Comparison of ENCODE assay signal across 18 cellular contexts in the genomic region with DNA sequence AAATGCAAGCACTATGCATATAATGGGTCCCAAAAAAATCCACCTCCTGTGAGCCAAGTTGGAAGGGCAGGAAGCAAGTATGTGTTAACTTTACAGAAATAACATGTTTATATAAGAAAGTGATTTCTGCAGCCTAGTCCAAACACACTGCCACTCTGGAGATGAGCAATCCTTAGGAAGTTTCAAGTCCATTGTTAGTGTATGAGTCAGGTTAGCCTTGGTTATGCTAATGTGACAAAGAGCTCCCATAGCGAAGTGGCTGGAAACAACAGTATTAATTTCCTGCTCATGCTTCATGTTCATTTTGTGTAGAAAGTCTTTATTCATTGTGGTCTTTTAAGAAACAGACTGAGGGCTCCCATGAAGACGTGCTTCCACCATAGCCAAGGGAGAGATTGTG.
DNase-seq lines count a peak whose midpoint lies in the region; ATAC-seq and TF ChIP-seq lines count a peak whose summit lies in the region.
"Had no signal": no experiment of that assay in that cellular context is flagged by ENCODE, and none has a peak within 500 bp of the region (broad histone marks: within the 10 kb centered on the region; RNA-seq: fewer than 3 reads in every experiment).

No MANE protein-coding gene starts in this region.

- CTCF ChIA-PET in Caco-2 (lab: Charles Lee): no interaction called here

- TF ChIP-seq CTCF in RWPE2 (IDR thresholded peaks at IDR 0.05; ENCODE audit: poor library complexity, severe bottlenecking) (no peak), fibroblast of the aortic adventitia (IDR thresholded peaks at IDR 0.05; ENCODE audit: insufficient read depth, low read length) (no peak), sigmoid colon (IDR thresholded peaks at IDR 0.05) (no peak), right atrium auricular region (IDR thresholded peaks at IDR 0.05) (no peak), Caco-2 (IDR thresholded peaks at IDR 0.05; ENCODE audit: insufficient read depth in 1 of 2, low read depth in 1 of 2, low read length in 1 of 2, severe bottlenecking in 1 of 2, unreplicated experiment in 1 of 2) (no peak)

- TF ChIP-seq EP300 in sigmoid colon (IDR thresholded peaks at IDR 0.05): no peak

- H3K27ac ChIP-seq in RWPE2 (ENCODE audit: poor library complexity, severe bottlenecking) (peak overlapping the region; percentile 34), sigmoid colon (peak overlapping the region; percentile 50 to 74 (median 57)), right atrium auricular region (no peak overlapping the region)
- H3K27ac ChIP-seq: gastrocnemius medialis, SK-N-MC had no signal

- H3K4me1 ChIP-seq in RWPE2 (ENCODE audit: insufficient read depth, poor library complexity, severe bottlenecking) (peaks cover 12% of the 10 kb centered on the region), sigmoid colon (peaks cover 0 to 16% (median 15%) of the 10 kb centered on the region in 4 donors), right atrium auricular region (no peaks in the 10 kb centered on the region), Caco-2 (no peaks in the 10 kb centered on the region)
- H3K4me1 ChIP-seq: gastrocnemius medialis had no signal

- BruUV-seq in Caco-2 (replicated peaks; lab: Mats Ljungman, UMichigan): no TSS peak

- peak; percentile 100 for ATAC-seq in RWPE2 (ENCODE audit: low read depth)
- ATAC-seq in HG02588 (IDR thresholded peaks at IDR 0.05; ENCODE audit: unreplicated experiment): no peak
- ATAC-seq: activated CD4-positive, CD25-positive, alpha-beta regulatory T cell treated with anti-CD3 and anti-CD28 coated beads, Interleukin-2, amount 50 U/mL, for 24 hours; activated T-cell treated with anti-CD3 and anti-CD28 coated beads, Interleukin-2, amount 50 U/mL, for 4 hours; gastrocnemius medialis; left ventricle myocardium superior; stimulated activated naive CD8-positive, alpha-beta T cell treated with anti-CD3 and anti-CD28 coated beads, Interleukin-15, Interleukin-2, amounts not matched to agents 100 U/mL and 50 U/mL, for 24 hours had no signal

- H3K4me3 ChIP-seq in RWPE2 (ENCODE audit: severe bottlenecking) (no peak overlapping the region), fibroblast of the aortic adventitia (ENCODE audit: low read depth, low read length) (no peak overlapping the region), sigmoid colon (no peak overlapping the region), right atrium auricular region (no peak overlapping the region), Caco-2 (ENCODE audit: low read depth, low read length) (no peak overlapping the region)
- H3K4me3 ChIP-seq: gastrocnemius medialis, SK-N-MC had no signal

- H3K9me3 Mint-ChIP-seq in Caco-2 (ENCODE audit: unreplicated experiment): no peaks in the 10 kb centered on the region
- H3K9me3 Mint-ChIP-seq: activated T-cell treated with anti-CD3 and anti-CD28 coated beads, Interleukin-2, amount 50 U/mL, for 4 hours had no signal

- H3K27me3 ChIP-seq in RWPE2 (ENCODE audit: insufficient read depth, poor library complexity, severe bottlenecking) (no peaks in the 10 kb centered on the region), sigmoid colon (no peaks in the 10 kb centered on the region), right atrium auricular region (no peaks in the 10 kb centered on the region), Caco-2 (replicated peaks; ENCODE audit: control insufficient read depth, insufficient read depth, low read length) (no peaks in the 10 kb centered on the region)
- H3K27me3 ChIP-seq: gastrocnemius medialis had no signal

- no peaks in the 10 kb centered on the region for H3K36me3 ChIP-seq in RWPE2 (ENCODE audit: low read depth)
- no peaks in the 10 kb centered on the region for H3K36me3 ChIP-seq in sigmoid colon
- no peaks in the 10 kb centered on the region for H3K36me3 ChIP-seq in right atrium auricular region
- H3K36me3 ChIP-seq in Caco-2 (ENCODE audit: control insufficient read depth, insufficient read depth, low read length): no peaks in the 10 kb centered on the region
- H3K36me3 ChIP-seq: gastrocnemius medialis had no signal

- no peak overlapping the region for H3K27ac Mint-ChIP-seq in Caco-2 (ENCODE audit: unreplicated experiment)

- no peak for TF ChIP-seq POLR2A in sigmoid colon (IDR thresholded peaks at IDR 0.05)

- H3K4me1 Mint-ChIP-seq in Caco-2 (ENCODE audit: low read depth, unreplicated experiment): no peaks in the 10 kb centered on the region

- intact Hi-C loops in sigmoid colon (cut with DNase I): no loop called here
- intact Hi-C loops in Caco-2 (cut with micrococcal nuclease; ENCODE audit: unreplicated experiment): no loop called here

- H3K27me3 Mint-ChIP-seq in Caco-2 (ENCODE audit: insufficient read depth, unreplicated experiment): no peaks in the 10 kb centered on the region

- peak; percentile 94 for DNase-seq in ELR (ENCODE audit: low read depth)
- no peak for DNase-seq in RWPE2 (ENCODE audit: low spot score)
- peak; percentile 97 for DNase-seq in fibroblast of the aortic adventitia (ENCODE audit: low read depth)
- DNase-seq in sigmoid colon: no peak
- DNase-seq in right atrium auricular region (ENCODE audit: low spot score): no peak
- DNase-seq in Caco-2: no peak
- DNase-seq in Kasumi-1 (lab: John Stamatoyannopoulos, UW): no peak
- DNase-seq: activated T-cell treated with anti-CD3 and anti-CD28 coated beads, Interleukin-2, amount 50 U/mL, for 4 hours; central memory CD4-positive, alpha-beta T cell; gastrocnemius medialis; left ventricle myocardium superior; NCI-H1092; NCI-H69; stimulated activated CD4-positive, alpha-beta T cell treated with anti-CD3 and anti-CD28 coated beads, Interleukin-4, amount 100 ng/mL, for 1 hour; stimulated activated naive CD8-positive, alpha-beta T cell treated with anti-CD3 and anti-CD28 coated beads, Interleukin-15, Interleukin-2, amounts not matched to agents 100 U/mL and 50 U/mL, for 24 hours had no signal

- no peaks in the 10 kb centered on the region for H3K9me3 ChIP-seq in RWPE2 (ENCODE audit: severe bottlenecking)
- H3K9me3 ChIP-seq in sigmoid colon: no peaks in the 10 kb centered on the region
- H3K9me3 ChIP-seq in right atrium auricular region: no peaks in the 10 kb centered on the region
- no peaks in the 10 kb centered on the region for H3K9me3 ChIP-seq in Caco-2
- H3K9me3 ChIP-seq: gastrocnemius medialis had no signal

- WGBS in sigmoid colon, 2 donors: 73 to 74% methylated on average over 2 of the region's 2 CpGs

- no peak overlapping the region for H3K4me3 Mint-ChIP-seq in Caco-2 (ENCODE audit: unreplicated experiment)
- H3K4me3 Mint-ChIP-seq: activated T-cell treated with anti-CD3 and anti-CD28 coated beads, Interleukin-2, amount 50 U/mL, for 4 hours had no signal

- no peaks in the 10 kb centered on the region for H3K36me3 Mint-ChIP-seq in Caco-2 (ENCODE audit: insufficient read depth, unreplicated experiment)

- POLR2A ChIA-PET in Caco-2 (lab: Charles Lee): no interaction called here

Comparison
In these comparisons a context has a peak if more than half of its experiments do, and no peak if none do; other contexts are left out.
1. DNase-seq: peak in ELR (single experiment) and fibroblast of the aortic adventitia (single experiment); none in RWPE2 (single experiment), sigmoid colon (single experiment), right atrium auricular region (single experiment), Caco-2 (0 of 2) and Kasumi-1 (0 of 2).
2. H3K27ac ChIP-seq: peak in RWPE2 (single experiment) and sigmoid colon (4 of 4); none in right atrium auricular region (0 of 2).